In the genomic region with DNA sequence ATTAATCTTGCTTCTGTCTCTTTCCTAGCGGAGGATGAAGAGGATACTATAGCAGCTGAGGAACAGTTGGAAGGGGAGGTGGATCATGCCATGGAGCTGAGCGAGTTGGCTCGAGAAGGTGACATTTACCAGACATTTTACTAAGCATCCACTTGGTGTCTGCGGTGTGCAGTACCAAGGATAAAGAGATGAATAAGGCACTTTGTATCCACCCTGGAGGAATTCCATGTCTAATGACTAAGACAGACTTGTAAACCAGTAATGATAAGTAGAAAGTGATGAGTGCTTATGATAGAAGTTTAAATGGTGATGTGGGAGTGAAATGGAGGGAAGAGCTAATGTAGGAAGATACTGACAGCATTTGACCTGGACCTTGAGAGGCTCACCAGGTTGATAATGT, we compare ENCODE assay signal across 1 cellular context.
TF ChIP-seq lines count a peak whose summit lies in the region.

No MANE protein-coding gene starts in this region.

TF ChIP-seq in IMR-90, 13 proteins besides CTCF, POLR2A, EP300 and RAD21:
- TF ChIP-seq CHD1 (IDR thresholded peaks at IDR 0.05; ENCODE audit: low read depth, low read length) = no peak
- TF ChIP-seq, protein P1, sequence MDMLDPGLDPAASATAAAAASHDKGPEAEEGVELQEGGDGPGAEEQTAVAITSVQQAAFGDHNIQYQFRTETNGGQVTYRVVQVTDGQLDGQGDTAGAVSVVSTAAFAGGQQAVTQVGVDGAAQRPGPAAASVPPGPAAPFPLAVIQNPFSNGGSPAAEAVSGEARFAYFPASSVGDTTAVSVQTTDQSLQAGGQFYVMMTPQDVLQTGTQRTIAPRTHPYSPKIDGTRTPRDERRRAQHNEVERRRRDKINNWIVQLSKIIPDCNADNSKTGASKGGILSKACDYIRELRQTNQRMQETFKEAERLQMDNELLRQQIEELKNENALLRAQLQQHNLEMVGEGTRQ (IDR thresholded peaks at IDR 0.05; ENCODE audit: low read depth, low read length) = no peak
- TF ChIP-seq SMC3 (IDR thresholded peaks at IDR 0.05; ENCODE audit: low read depth, low read length) = no peak
- TF ChIP-seq BHLHE40 (IDR thresholded peaks at IDR 0.05; ENCODE audit: low read depth, low read length) = no peak
- no peak for TF ChIP-seq MAFK (IDR thresholded peaks at IDR 0.05; ENCODE audit: low read depth, low read length)
- no peak for TF ChIP-seq MXI1 (IDR thresholded peaks at IDR 0.05; ENCODE audit: borderline replicate concordance, low read depth, low read length)
